ENCODE assay signal across 23 cellular contexts in genomic region chr9:114027159-114027895, GRCh38. TPM values are rescaled to one million over a fixed set of nuclear protein-coding genes. Genes with fewer than 3 reads are reported as not detected.
"Had no signal": no experiment of that assay in that cellular context is flagged by ENCODE, and none has a peak within 500 bp of the region (broad histone marks: within the 10 kb centered on the region; RNA-seq: fewer than 3 reads in every experiment).

No MANE protein-coding gene starts in this region.

- H3K4me3 ChIP-seq: cardiac muscle cell, lower lobe of right lung, psoas muscle, right lobe of liver, spleen, suprapubic skin, upper lobe of left lung had no signal

- H3K36me3 Mint-ChIP-seq: activated naive CD8-positive, alpha-beta T cell treated with anti-CD3 and anti-CD28 coated beads, Interleukin-2, amount 10 ng/mL, durations not matched to agents 7 days and 5 days had no signal

- ATAC-seq: lower lobe of right lung, psoas muscle, right lobe of liver, SK-N-SH treated with all-trans-retinoic acid at 6 μM for 48 hours had no signal

- DNase-seq: activated B cell treated with CpG ODN at 0.5 μM for 24 hours; activated CD4-positive, alpha-beta T cell treated with anti-CD3 and anti-CD28 coated beads, Interleukin-2, amount 10 ng/mL, durations not matched to agents 7 days and 5 days; activated gamma-delta T cell treated with Interleukin-2 at 50 U/mL for 16 hours; activated naive CD8-positive, alpha-beta T cell treated with anti-CD3 and anti-CD28 coated beads, Interleukin-2, amount 10 ng/mL, durations not matched to agents 7 days and 5 days; activated T-cell treated with anti-CD3 and anti-CD28 coated beads, Interleukin-2, amount 50 U/mL, for 24 hours; effector CD8-positive, alpha-beta T cell; kidney glomerular epithelial cell; lower lobe of right lung; midbrain; naive B cell; psoas muscle; spleen; stimulated activated CD4-positive, alpha-beta T cell treated with anti-CD3 and anti-CD28 coated beads, Interleukin-1b, Interleukin-23, amount 100 ng/mL, for 48 hours; stimulated activated naive CD4-positive, alpha-beta T cell had no signal

- H3K4me1 ChIP-seq: lower lobe of right lung, psoas muscle, right lobe of liver, upper lobe of left lung had no signal

- H3K4me1 Mint-ChIP-seq: activated B cell treated with CpG ODN at 0.5 μM for 24 hours; activated CD4-positive, alpha-beta T cell treated with anti-CD3 and anti-CD28 coated beads, Interleukin-2, amount 10 ng/mL, durations not matched to agents 7 days and 5 days; naive B cell had no signal

- H3K27ac Mint-ChIP-seq: activated B cell treated with CpG ODN at 0.5 μM for 24 hours; activated CD4-positive, alpha-beta T cell treated with anti-CD3 and anti-CD28 coated beads, Interleukin-2, amount 10 ng/mL, durations not matched to agents 7 days and 5 days; activated naive CD8-positive, alpha-beta T cell treated with anti-CD3 and anti-CD28 coated beads, Interleukin-2, amount 10 ng/mL, durations not matched to agents 7 days and 5 days; activated T-cell treated with anti-CD3 and anti-CD28 coated beads, Interleukin-2, amount 50 U/mL, for 24 hours; naive B cell had no signal

- H3K27ac ChIP-seq: cardiac muscle cell, epithelial cell of prostate, lower lobe of right lung, psoas muscle, right lobe of liver, spleen, suprapubic skin, upper lobe of left lung had no signal

- H3K27me3 Mint-ChIP-seq: activated B cell treated with CpG ODN at 0.5 μM for 24 hours; activated CD4-positive, alpha-beta T cell treated with anti-CD3 and anti-CD28 coated beads, Interleukin-2, amount 10 ng/mL, durations not matched to agents 7 days and 5 days; activated T-cell treated with anti-CD3 and anti-CD28 coated beads, Interleukin-2, amount 50 U/mL, for 24 hours; naive B cell had no signal

- FAIRE-seq: colon had no signal

- H3K4me3 Mint-ChIP-seq: activated B cell treated with CpG ODN at 0.5 μM for 24 hours; activated CD4-positive, alpha-beta T cell treated with anti-CD3 and anti-CD28 coated beads, Interleukin-2, amount 10 ng/mL, durations not matched to agents 7 days and 5 days; activated naive CD8-positive, alpha-beta T cell treated with anti-CD3 and anti-CD28 coated beads, Interleukin-2, amount 10 ng/mL, durations not matched to agents 7 days and 5 days; activated T-cell treated with anti-CD3 and anti-CD28 coated beads, Interleukin-2, amount 50 U/mL, for 24 hours; naive B cell had no signal

- H3K27me3 ChIP-seq: cardiac muscle cell, right lobe of liver, spleen, suprapubic skin, upper lobe of left lung had no signal

- H3K9me3 ChIP-seq: suprapubic skin had no signal

RNA-seq across cellular contexts. Expression of gene AMBP, which starts 50.8 kb away (rescaled TPM):
- total RNA-seq: activated B cell treated with CpG ODN at 0.5 μM for 24 hours; activated CD4-positive, alpha-beta T cell treated with anti-CD3 and anti-CD28 coated beads, Interleukin-2, amount 10 ng/mL, durations not matched to agents 7 days and 5 days; activated CD8-positive, alpha-beta memory T cell treated with anti-CD3 and anti-CD28 coated beads for 36 hours; activated naive CD8-positive, alpha-beta T cell treated with anti-CD3 and anti-CD28 coated beads, Interleukin-2, amount 10 ng/mL, durations not matched to agents 7 days and 5 days; cardiac muscle cell; T-helper 1 cell treated with Interleukin-12 subunit alpha and Interleukin-12 subunit beta and Interleukin-4 antibody, amounts not matched to agents 30 ng/mL and 1 ng/mL, for 36 hours had no signal
- polyA plus RNA-seq: psoas muscle had no signal
